Comparison of ENCODE assay signal across 1 cellular context in genomic region chr20:63573739-63574131, GRCh38.
TF ChIP-seq lines count a peak whose summit lies in the region.

No MANE protein-coding gene starts in this region.

TF ChIP-seq in K562, 482 proteins besides CTCF, POLR2A, EP300 and RAD21:
- TF ChIP-seq MEIS2 (IDR thresholded peaks at IDR 0.05; ENCODE audit: partially characterized antibody) (no peak), ZBTB7A (IDR thresholded peaks at IDR 0.05; ENCODE audit: borderline replicate concordance, control insufficient read depth, low read depth, low read length) (peak; percentile 35; the same call in 1 of the 2 replicates), ARID2 (IDR thresholded peaks at IDR 0.05) (no peak), ZNF449 (CRISPR knock-in tag; IDR thresholded peaks at IDR 0.05) (no peak)
